Comparison of ENCODE assay signal across 11 cellular contexts in genomic region chr20:2801459-2801728, GRCh38. TPM values are rescaled to one million over a fixed set of nuclear protein-coding genes. Genes with fewer than 3 reads are reported as not detected.
DNase-seq lines count a peak whose midpoint lies in the region; ATAC-seq and TF ChIP-seq lines count a peak whose summit lies in the region.
"Had no signal": no experiment of that assay in that cellular context is flagged by ENCODE, and none has a peak within 500 bp of the region (broad histone marks: within the 10 kb centered on the region; RNA-seq: fewer than 3 reads in every experiment).

No MANE protein-coding gene starts in this region.

- H2BK5ac ChIP-seq in mesenchymal stem cell (ENCODE audit: low read depth, low read length, poor library complexity, severe bottlenecking): no peak overlapping the region

- DNase-seq in CD14-positive monocyte (ENCODE audit: low spot score): no peak
- no peak for DNase-seq in activated B cell treated with CpG ODN at 0.5 μM for 24 hours
- DNase-seq in mesenchymal stem cell: no peak
- DNase-seq in activated gamma-delta T cell treated with Interleukin-2 at 50 U/mL for 16 hours: no peak
- no peak for DNase-seq in activated CD4-positive, CD25-positive, alpha-beta regulatory T cell (lab: John Stamatoyannopoulos, UW)
- DNase-seq in OCI-M1 (lab: John Stamatoyannopoulos, UW): no peak
- DNase-seq: GOT3 had no signal

- H3K27me3 Mint-ChIP-seq in CD14-positive monocyte (ENCODE audit: low read depth in 3 of 3) (peaks cover 58 to 68% (median 62%) of the 10 kb centered on the region in 3 donors), activated B cell treated with CpG ODN at 0.5 μM for 24 hours (peaks cover 53% of the 10 kb centered on the region)

- no peak overlapping the region for H2BK15ac ChIP-seq in mesenchymal stem cell (ENCODE audit: low read depth, poor library complexity, severe bottlenecking)

- H3K23ac ChIP-seq in mesenchymal stem cell (ENCODE audit: low read length in 2 of 2): no peak overlapping the region

- H3K27me3 ChIP-seq in mesenchymal stem cell (ENCODE audit: control insufficient read depth in 1 of 2, insufficient read depth in 1 of 2, low read length in 2 of 2): peaks cover 26 to 53% of the 10 kb centered on the region in 2 experiments

- CTCF ChIA-PET in activated B cell treated with CpG ODN at 0.5 μM for 24 hours (lab: Charles Lee): interaction anchor here (0.8 to 1.5 kb wide), 2 partner anchors 10 to 32 kb away, joined by 3 read pairs; no protein-coding TSS in a partner anchor

- H4K8ac ChIP-seq in mesenchymal stem cell (ENCODE audit: low read length): no peak overlapping the region

- H3K4me3 ChIP-seq in mesenchymal stem cell (ENCODE audit: insufficient read depth in 1 of 2, low read depth in 1 of 2, low read length in 2 of 2): peak overlapping the region in 1 of 2 experiments; percentile 89

- no peak overlapping the region for H2BK120ac ChIP-seq in mesenchymal stem cell (ENCODE audit: low read depth, low read length)

- H2BK12ac ChIP-seq in mesenchymal stem cell (ENCODE audit: low read length in 2 of 2): no peak overlapping the region

- peaks cover 3 to 8% of the 10 kb centered on the region in 2 donors for H3K36me3 Mint-ChIP-seq in CD14-positive monocyte
- no peaks in the 10 kb centered on the region for H3K36me3 Mint-ChIP-seq in activated B cell treated with CpG ODN at 0.5 μM for 24 hours (ENCODE audit: low read depth)

- intact Hi-C loops in CD14-positive monocyte (cut with micrococcal nuclease): no loop called here
- intact Hi-C loops in activated B cell treated with CpG ODN at 0.5 μM for 24 hours (cut with micrococcal nuclease): loop anchor here (2.0 kb wide), 2 partner anchors 39 to 49 kb away; partner anchors contain the start of genes PCED1A and VPS16

- POLR2A ChIA-PET in activated B cell treated with CpG ODN at 0.5 μM for 24 hours (lab: Charles Lee): interaction anchor here (0.5 to 1.5 kb wide), 4 partner anchors 11 to 727 kb away, joined by 3 to 5 read pairs (median 3); partner anchors contain the start of genes PCED1A, PTPRA and VPS16

- no peaks in the 10 kb centered on the region for H3K79me1 ChIP-seq in mesenchymal stem cell (replicated peaks; ENCODE audit: low read length, poor library complexity, severe bottlenecking)

- H3K27ac ChIP-seq in mesenchymal stem cell (ENCODE audit: low read length, poor library complexity, severe bottlenecking): no peak overlapping the region

- peak overlapping the region; percentile 48 for H3K9ac ChIP-seq in mesenchymal stem cell (ENCODE audit: low read length)

- H4K91ac ChIP-seq in mesenchymal stem cell (ENCODE audit: low read length): no peak overlapping the region

- no peak overlapping the region for H3K14ac ChIP-seq in mesenchymal stem cell (ENCODE audit: low read length in 2 of 2)

- TF ChIP-seq CTCF in CD14-positive monocyte (IDR thresholded peaks at IDR 0.05) (no peak), activated B cell treated with CpG ODN at 0.5 μM for 24 hours (IDR thresholded peaks at IDR 0.05) (no peak)

- WGBS in mesenchymal stem cell: 24% methylated on average over 5 of the region's 5 CpGs

- H3K27ac Mint-ChIP-seq in CD14-positive monocyte: peak overlapping the region in 2 of 7 donors; percentile 32 to 81
- H3K27ac Mint-ChIP-seq in activated B cell treated with CpG ODN at 0.5 μM for 24 hours: peak overlapping the region; percentile 77

- H3K18ac ChIP-seq in mesenchymal stem cell (ENCODE audit: low read depth in 1 of 2, low read length in 2 of 2): no peak overlapping the region

- ATAC-seq in GM19043 (IDR thresholded peaks at IDR 0.05; ENCODE audit: low read depth, unreplicated experiment) (peak; percentile 1), activated B cell treated with CpG ODN at 0.5 μM for 24 hours (ENCODE audit: low read depth) (peak; percentile 5), HG02938 (IDR thresholded peaks at IDR 0.05; ENCODE audit: unreplicated experiment) (no peak)

- H3K9me3 Mint-ChIP-seq in CD14-positive monocyte (peaks cover 0 to 12% (median 5%) of the 10 kb centered on the region in 7 donors), activated B cell treated with CpG ODN at 0.5 μM for 24 hours (no peaks in the 10 kb centered on the region)

- no peak overlapping the region for H3K4ac ChIP-seq in mesenchymal stem cell (ENCODE audit: low read depth in 1 of 2, low read length in 2 of 2)

- no peak overlapping the region for H3K4me2 ChIP-seq in mesenchymal stem cell (ENCODE audit: low read length, poor library complexity, severe bottlenecking)

- H3K4me3 Mint-ChIP-seq in CD14-positive monocyte (peak overlapping the region; percentile 76 to 95), activated B cell treated with CpG ODN at 0.5 μM for 24 hours (peak overlapping the region; percentile 85)

- no peak overlapping the region for H2AFZ ChIP-seq in mesenchymal stem cell (ENCODE audit: low read depth, low read length)

- H3K4me1 ChIP-seq in mesenchymal stem cell (ENCODE audit: control insufficient read depth, insufficient read depth, low read depth, low read length): peaks cover 30% of the 10 kb centered on the region

- H3K9me3 ChIP-seq in mesenchymal stem cell (ENCODE audit: control insufficient read depth, low read length): no peaks in the 10 kb centered on the region

- no peak overlapping the region for H2AK5ac ChIP-seq in mesenchymal stem cell (ENCODE audit: low read length, severe bottlenecking)

- H3K4me1 Mint-ChIP-seq in CD14-positive monocyte (peaks cover 29% of the 10 kb centered on the region), activated B cell treated with CpG ODN at 0.5 μM for 24 hours (peaks cover 31% of the 10 kb centered on the region)

- peaks cover 22 to 27% of the 10 kb centered on the region in 2 experiments for H3K36me3 ChIP-seq in mesenchymal stem cell (ENCODE audit: control insufficient read depth in 1 of 2, insufficient read depth in 2 of 2, low read depth in 1 of 2, low read length in 2 of 2)

RNA-seq across cellular contexts. Expression of gene CPXM1, which starts 1.0 kb away (rescaled TPM):
- not detected for polyA plus RNA-seq in CD14-positive monocyte
- 8.5 and 9.8 TPM in 2 replicates for total RNA-seq in activated B cell treated with CpG ODN at 0.5 μM for 24 hours
- 7.2 TPM for polyA plus RNA-seq in mesenchymal stem cell (2013, experiment 1 of 2)
- polyA plus RNA-seq in mesenchymal stem cell (2013, experiment 2 of 2): 7.2 TPM

RNA-seq across cellular contexts. Expression of gene C20orf141, which starts 13.4 kb away (rescaled TPM):
- polyA plus RNA-seq in CD14-positive monocyte: not detected
- not detected in 2 replicates for total RNA-seq in activated B cell treated with CpG ODN at 0.5 μM for 24 hours
- polyA plus RNA-seq in mesenchymal stem cell (2013, experiment 1 of 2): 0.18 TPM
- 0.11 TPM for polyA plus RNA-seq in mesenchymal stem cell (2013, experiment 2 of 2)
- total RNA-seq: fibroblast of lung, lower leg skin had no signal

RNA-seq across cellular contexts. Expression of gene TMEM239, which starts 14.8 kb away (rescaled TPM):
- not detected for polyA plus RNA-seq in CD14-positive monocyte
- total RNA-seq in activated B cell treated with CpG ODN at 0.5 μM for 24 hours: not detected in 2 replicates
- not detected for polyA plus RNA-seq in mesenchymal stem cell (2013, experiment 1 of 2)
- polyA plus RNA-seq in mesenchymal stem cell (2013, experiment 2 of 2): not detected
- total RNA-seq: fibroblast of lung, lower leg skin had no signal

RNA-seq across cellular contexts. Expression of gene PCED1A, which starts 39.1 kb away (rescaled TPM):
- 10 to 100 TPM in 1 of 2 donors, 1 to 10 TPM in 1; 9.1 to 10.2 TPM for polyA plus RNA-seq in CD14-positive monocyte
- total RNA-seq in activated B cell treated with CpG ODN at 0.5 μM for 24 hours: 53.2 and 59.1 TPM in 2 replicates
- polyA plus RNA-seq in mesenchymal stem cell (2013, experiment 1 of 2): 44.6 TPM
- 43.2 TPM for polyA plus RNA-seq in mesenchymal stem cell (2013, experiment 2 of 2)

RNA-seq across cellular contexts. Expression of gene VPS16, which starts 39.2 kb away (rescaled TPM):
- polyA plus RNA-seq in CD14-positive monocyte: 10 to 100 TPM; 33.3 to 34.5 TPM
- total RNA-seq in activated B cell treated with CpG ODN at 0.5 μM for 24 hours: 54.7 and 56.9 TPM in 2 replicates
- 25.8 TPM for polyA plus RNA-seq in mesenchymal stem cell (2013, experiment 1 of 2)
- polyA plus RNA-seq in mesenchymal stem cell (2013, experiment 2 of 2): 22.7 TPM
